Comparison of ENCODE assay signal across 8 cellular contexts in genomic region chr19:13430790-13431582, GRCh38.
A peak's percentile ranks its signal among the peaks of the same experiment; 100 is the strongest.
DNase-seq lines count a peak whose midpoint lies in the region; ATAC-seq and TF ChIP-seq lines count a peak whose summit lies in the region.

No MANE protein-coding gene starts in this region.

- H4K20me1 ChIP-seq in SU-DHL-6 (ENCODE audit: low read depth, low read length): no peaks in the 10 kb centered on the region

- no peaks in the 10 kb centered on the region for H3K27me3 ChIP-seq in BE2C
- no peaks in the 10 kb centered on the region for H3K27me3 ChIP-seq in HAP-1 (ENCODE audit: low read depth)
- no peaks in the 10 kb centered on the region for H3K27me3 ChIP-seq in SU-DHL-6 (ENCODE audit: low read length)

- no peak for ATAC-seq in HG03378 (IDR thresholded peaks at IDR 0.05; ENCODE audit: unreplicated experiment)

- H3K4me3 ChIP-seq in BE2C (ENCODE audit: low read depth, low read length): no peak overlapping the region
- no peak overlapping the region for H3K4me3 ChIP-seq in HAP-1
- no peak overlapping the region for H3K4me3 ChIP-seq in SU-DHL-6 (ENCODE audit: insufficient read depth, low read length, poor library complexity, severe bottlenecking)
- no peak overlapping the region for H3K4me3 ChIP-seq in lower leg skin (ENCODE audit: low read depth, poor library complexity, severe bottlenecking)

- no peak for TF ChIP-seq POLR2A in lower leg skin (IDR thresholded peaks at IDR 0.05)

- in situ Hi-C loops in HAP-1 (cut with MboI; ENCODE audit: low sequenced_read_pairs): loop anchor here (5.0 kb wide), 1 partner anchor 154 kb away; no protein-coding TSS in a partner anchor

- TF ChIP-seq CTCF in BE2C (IDR thresholded peaks at IDR 0.05; ENCODE audit: low read depth, low read length) (peak; percentile 82), SU-DHL-6 (IDR thresholded peaks at IDR 0.05; ENCODE audit: insufficient read depth, low read length, poor library complexity, severe bottlenecking) (peak; percentile 54), lower leg skin (IDR thresholded peaks at IDR 0.05) (no peak)

- no peak overlapping the region for H3K9ac ChIP-seq in SU-DHL-6 (ENCODE audit: low read length)

- H3K27ac ChIP-seq in SU-DHL-6 (ENCODE audit: low read depth, low read length): no peak overlapping the region

- DNase-seq in BE2C: peak; percentile 60
- DNase-seq in HAP-1 (ENCODE audit: low spot score in 2 of 2): peak; percentile 14 to 68
- peak; percentile 5 for DNase-seq in amniotic epithelial cell (ENCODE audit: low read depth)
- peak; percentile 49 for DNase-seq in kidney tubule cell (ENCODE audit: low spot score)
- DNase-seq in stimulated activated CD8-positive, alpha-beta memory T cell treated with anti-CD3 and anti-CD28 coated beads, Interleukin-12 subunit alpha, Interleukin-12 subunit beta, amount 100 ng/mL, for 24 hours (ENCODE audit: extremely low read depth): peak; percentile 3
- no peak for DNase-seq in lower leg skin (ENCODE audit: low spot score in 2 of 2)

- no peak overlapping the region for H2AFZ ChIP-seq in SU-DHL-6 (ENCODE audit: low read depth, low read length, severe bottlenecking)

- H3K4me1 ChIP-seq in BE2C (no peaks in the 10 kb centered on the region), HAP-1 (no peaks in the 10 kb centered on the region)

- no peaks in the 10 kb centered on the region for H3K9me2 ChIP-seq in SU-DHL-6 (replicated peaks; ENCODE audit: insufficient read depth, low read length)

- no peaks in the 10 kb centered on the region for H3K9me3 ChIP-seq in BE2C
- no peaks in the 10 kb centered on the region for H3K9me3 ChIP-seq in HAP-1
- H3K9me3 ChIP-seq in SU-DHL-6 (ENCODE audit: insufficient read depth, low read length): no peaks in the 10 kb centered on the region

- no peaks in the 10 kb centered on the region for H3K79me2 ChIP-seq in SU-DHL-6 (ENCODE audit: insufficient read depth, low read length)

- intact Hi-C loops in lower leg skin (cut with DNase I; ENCODE audit: low total_unique reads): no loop called here

- H3F3A ChIP-seq in SU-DHL-6 (ENCODE audit: insufficient read depth): no peaks in the 10 kb centered on the region

- WGBS in lower leg skin, 2 donors: 71 to 76% methylated on average over 5 of the region's 5 CpGs

- H3K36me3 ChIP-seq in BE2C (no peaks in the 10 kb centered on the region), HAP-1 (replicated peaks) (no peaks in the 10 kb centered on the region), SU-DHL-6 (ENCODE audit: low read length) (no peaks in the 10 kb centered on the region)

- no peak overlapping the region for H3K4me2 ChIP-seq in SU-DHL-6 (ENCODE audit: low read depth, low read length, poor library complexity, severe bottlenecking)

Comparison
In these comparisons a context has a peak if more than half of its experiments do, and no peak if none do; other contexts are left out.
1. DNase-seq: peak in BE2C (single experiment), HAP-1 (2 of 2), amniotic epithelial cell (single experiment), kidney tubule cell (single experiment) and stimulated activated CD8-positive, alpha-beta memory T cell treated with anti-CD3 and anti-CD28 coated beads, Interleukin-12 subunit alpha, Interleukin-12 subunit beta, amount 100 ng/mL, for 24 hours (single experiment); none in lower leg skin (0 of 2).
2. CTCF ChIP-seq: peak in BE2C (single experiment) and SU-DHL-6 (single experiment); none in lower leg skin (0 of 3).